8 cellular contexts compared by ENCODE assay signal in the genomic region with DNA sequence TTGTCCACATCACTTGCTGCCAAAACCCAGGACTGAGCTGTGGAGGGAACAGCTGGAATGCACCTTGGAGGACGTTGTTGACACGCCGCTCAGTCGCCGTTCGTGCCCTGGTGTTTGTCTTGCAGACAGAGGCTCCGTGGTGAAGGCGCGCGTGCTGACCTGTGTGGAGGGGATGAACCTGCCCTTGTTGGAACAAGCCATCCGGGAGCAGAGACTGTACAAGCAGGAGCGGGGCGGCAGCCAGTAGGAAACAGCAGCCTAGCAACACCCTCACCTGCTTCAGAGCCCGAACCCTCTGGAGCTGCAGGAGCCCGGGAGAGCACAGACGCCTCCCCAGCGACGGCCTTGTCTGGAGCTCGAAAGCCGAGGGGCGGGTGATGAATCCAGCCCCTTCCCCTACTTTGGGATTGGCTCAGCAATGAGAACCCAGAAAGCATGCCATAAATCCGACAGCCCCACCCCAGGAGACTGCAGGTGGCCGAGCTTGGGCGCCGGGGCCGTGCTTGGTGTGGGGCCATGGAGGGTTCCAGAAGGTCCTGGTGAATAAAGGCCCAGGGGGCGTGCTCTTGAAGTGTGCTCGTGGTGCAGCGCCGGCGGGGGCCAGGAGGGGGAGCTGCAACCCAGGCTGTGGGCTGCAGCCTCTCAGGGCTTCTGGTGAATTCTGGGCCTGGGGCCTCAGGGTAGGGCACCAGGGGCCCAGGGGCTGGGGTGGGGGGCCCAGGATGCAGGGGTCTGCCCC. TPM values are rescaled to one million over a fixed set of nuclear protein-coding genes. Genes with fewer than 3 reads are reported as not detected.
A peak's percentile ranks its signal among the peaks of the same experiment; 100 is the strongest.
DNase-seq lines count a peak whose midpoint lies in the region; ATAC-seq, FAIRE-seq and TF ChIP-seq lines count a peak whose summit lies in the region.

No MANE protein-coding gene starts in this region.

- intact Hi-C loops in OCI-LY7 (cut with micrococcal nuclease; ENCODE audit: unreplicated experiment) = loop anchor here (1.0 kb wide), 1 partner anchor 95 kb away; no protein-coding TSS in a partner anchor

- ATAC-seq in GM19023 (IDR thresholded peaks at IDR 0.05; ENCODE audit: unreplicated experiment) = no peak

- H2AFZ ChIP-seq in OCI-LY7 (ENCODE audit: low read length) = 0 out of 2 replicates have a peak overlapping the region, but pooled peaks have one; percentile 7

- H3K27ac ChIP-seq in OCI-LY7 (ENCODE audit: low read depth, low read length, poor library complexity, severe bottlenecking) (no peak overlapping the region), small intestine (ENCODE audit: low read depth in 1 of 2, low read length in 1 of 2) (no peak overlapping the region)

- CTCF ChIA-PET in OCI-LY7 (lab: Charles Lee; ENCODE audit: unreplicated experiment) = interaction anchor here (0.6 to 1.2 kb wide), 5 partner anchors 10 to 189 kb away, joined by 3 to 4 read pairs (median 3); no protein-coding TSS in a partner anchor

- no peaks in the 10 kb centered on the region for H3K36me3 Mint-ChIP-seq in glutamatergic neuron (ENCODE audit: unreplicated experiment)

- BruUV-seq in OCI-LY7 (replicated peaks; lab: Mats Ljungman, UMichigan) = no TSS peak

- WGBS in small intestine, 3 donors = 65 to 70% (median 68%) methylated on average over 27 to 31 of the region's 31 CpGs

- peaks cover under 1% of the 10 kb centered on the region for H3K4me1 Mint-ChIP-seq in glutamatergic neuron (ENCODE audit: low read depth, unreplicated experiment)

- TF ChIP-seq CTCF in OCI-LY7 (conservative IDR thresholded peaks at IDR 0.05; ENCODE audit: low read length) (peak; percentile 99), glutamatergic neuron (IDR thresholded peaks at IDR 0.05; ENCODE audit: partially characterized antibody, unreplicated experiment) (peak; percentile 92)

- no peaks in the 10 kb centered on the region for H3K27me3 Mint-ChIP-seq in glutamatergic neuron (ENCODE audit: unreplicated experiment)

- peaks cover 17% of the 10 kb centered on the region; the same call in 1 of the 2 replicates for H3K36me3 ChIP-seq in OCI-LY7 (ENCODE audit: insufficient read depth, low read length)
- peaks cover 0 to 4% of the 10 kb centered on the region in 2 donors for H3K36me3 ChIP-seq in small intestine (ENCODE audit: control insufficient read depth in 2 of 2, insufficient read depth in 2 of 2, low read length in 2 of 2)

- POLR2A ChIA-PET in OCI-LY7 (lab: Charles Lee) = interaction anchor here (0.7 to 1.1 kb wide), 2 partner anchors 47 to 91 kb away, joined by 3 to 5 read pairs; no protein-coding TSS in a partner anchor

- no peaks in the 10 kb centered on the region for H3K27me3 ChIP-seq in small intestine (ENCODE audit: control insufficient read depth in 2 of 2, insufficient read depth in 2 of 2, low read length in 2 of 2)

- FAIRE-seq in small intestine (lab: Jason Lieb, UNC) = no peak

- no peaks in the 10 kb centered on the region for H3K9me2 ChIP-seq in OCI-LY7 (ENCODE audit: insufficient read depth, low read length)

- H3K4me3 ChIP-seq in OCI-LY7 (ENCODE audit: low read depth, low read length, poor library complexity, severe bottlenecking) (no peak overlapping the region), small intestine (ENCODE audit: low read depth in 1 of 2, low read length in 2 of 2) (no peak overlapping the region)

- no peak overlapping the region for H3K4me3 Mint-ChIP-seq in glutamatergic neuron (ENCODE audit: unreplicated experiment)

- DNase-seq in SIG-M5 treated with dmso at 0.1 percent for 504 hours (lab: John Stamatoyannopoulos, UW; ENCODE audit: unreplicated experiment) (peak; percentile 38), SIG-M5 (lab: John Stamatoyannopoulos, UW) (no peak), OCI-LY7 (ENCODE audit: low spot score) (peak; percentile 83), glutamatergic neuron (peak; percentile 85), small intestine (peak; percentile 39), NCI-H226 (no peak)
- peak; percentile 49 for DNase-seq in activated T-helper 9 cell treated with anti-CD3 and anti-CD28 coated beads, Interleukin-2, amount 50 U/mL, for 16 hours (ENCODE audit: low read depth)

- H3K79me2 ChIP-seq in OCI-LY7 (ENCODE audit: insufficient read depth, low read depth, low read length) = no peaks in the 10 kb centered on the region

- no peak overlapping the region for H3K27ac Mint-ChIP-seq in glutamatergic neuron (ENCODE audit: unreplicated experiment)

- no peaks in the 10 kb centered on the region for H4K20me1 ChIP-seq in OCI-LY7 (ENCODE audit: insufficient read depth, low read length)

- no peak overlapping the region for H3K4me2 ChIP-seq in OCI-LY7 (ENCODE audit: low read length)

- H3K4me1 ChIP-seq in OCI-LY7 (ENCODE audit: insufficient read depth, low read length, poor library complexity, severe bottlenecking) (peaks cover 19% of the 10 kb centered on the region), small intestine (ENCODE audit: control insufficient read depth in 2 of 2, insufficient read depth in 1 of 2, low read depth in 1 of 2, low read length in 1 of 2) (peaks cover 10 to 11% of the 10 kb centered on the region in 2 donors)

- no peaks in the 10 kb centered on the region for H3K9me3 ChIP-seq in OCI-LY7 (ENCODE audit: low read length)
- H3K9me3 ChIP-seq in small intestine (ENCODE audit: control insufficient read depth, low read depth) = no peaks in the 10 kb centered on the region

- peaks cover 2% of the 10 kb centered on the region for H3K9me3 Mint-ChIP-seq in glutamatergic neuron (ENCODE audit: unreplicated experiment)

RNA-seq across cellular contexts. Expression of gene CDK3, which starts 0.5 kb away (rescaled TPM):
- 7.3 and 15.9 TPM in 2 replicates for total RNA-seq in OCI-LY7 (2014; rRNA removed; shearing (Covaris generic))
- 12.8 and 17.2 TPM in 2 replicates for total RNA-seq in OCI-LY7 (2022)
- 7.1 TPM for total RNA-seq in glutamatergic neuron (ENCODE audit: unreplicated experiment)
- polyA plus RNA-seq in small intestine = 10 to 100 TPM in 2 of 3 donors, 1 to 10 TPM in 1; 7.9 to 82.3 (median 71.3) TPM

RNA-seq across cellular contexts. Expression of gene TEN1, which starts 21.1 kb away (rescaled TPM):
- total RNA-seq in OCI-LY7 (2014; rRNA removed; shearing (Covaris generic)) = 17.6 and 22.5 TPM in 2 replicates
- total RNA-seq in OCI-LY7 (2022) (18.2 and 22.5 TPM in 2 replicates), glutamatergic neuron (ENCODE audit: unreplicated experiment) (8.5 TPM)
- polyA plus RNA-seq in small intestine = 10 to 100 TPM; 28.6 to 96.6 (median 80.8) TPM

RNA-seq across cellular contexts. Expression of gene ACOX1, which starts 21.2 kb away (rescaled TPM):
- total RNA-seq in OCI-LY7 (2014; rRNA removed; shearing (Covaris generic)) = 12.3 and 22.6 TPM in 2 replicates
- total RNA-seq in OCI-LY7 (2022) (30.2 and 34.6 TPM in 2 replicates), glutamatergic neuron (ENCODE audit: unreplicated experiment) (52.9 TPM)
- 100 to 1,000 TPM in 1 of 3 donors, 10 to 100 TPM in 2; 20.6 to 111 (median 67.6) TPM for polyA plus RNA-seq in small intestine

RNA-seq across cellular contexts. Expression of gene EVPL, which starts 26.9 kb away (rescaled TPM):
- 5.6 and 9.9 TPM in 2 replicates for total RNA-seq in OCI-LY7 (2014; rRNA removed; shearing (Covaris generic))
- 5.1 and 6.9 TPM in 2 replicates for total RNA-seq in OCI-LY7 (2022)
- total RNA-seq in glutamatergic neuron (ENCODE audit: unreplicated experiment) = not detected
- polyA plus RNA-seq in small intestine = 10 to 100 TPM; 10.7 to 66.4 (median 38.6) TPM

RNA-seq across cellular contexts. Expression of gene FBF1, which starts 59.3 kb away (rescaled TPM):
- 34.6 and 38.7 TPM in 2 replicates for total RNA-seq in OCI-LY7 (2014; rRNA removed; shearing (Covaris generic))
- total RNA-seq in OCI-LY7 (2022) = 47.8 and 47.9 TPM in 2 replicates
- total RNA-seq in glutamatergic neuron (ENCODE audit: unreplicated experiment) = 110 TPM
- 1 to 10 TPM; 2.2 to 8.2 (median 2.7) TPM for polyA plus RNA-seq in small intestine

Comparison
In these comparisons a context has a peak if more than half of its experiments do, and no peak if none do; other contexts are left out.
1. DNase-seq: peak in SIG-M5 treated with dmso at 0.1 percent for 504 hours (single experiment), OCI-LY7 (single experiment), activated T-helper 9 cell treated with anti-CD3 and anti-CD28 coated beads, Interleukin-2, amount 50 U/mL, for 16 hours (single experiment), glutamatergic neuron (single experiment) and small intestine (single experiment); none in SIG-M5 (single experiment) and NCI-H226 (single experiment).